22 cellular contexts compared by ENCODE assay signal in the genomic region with DNA sequence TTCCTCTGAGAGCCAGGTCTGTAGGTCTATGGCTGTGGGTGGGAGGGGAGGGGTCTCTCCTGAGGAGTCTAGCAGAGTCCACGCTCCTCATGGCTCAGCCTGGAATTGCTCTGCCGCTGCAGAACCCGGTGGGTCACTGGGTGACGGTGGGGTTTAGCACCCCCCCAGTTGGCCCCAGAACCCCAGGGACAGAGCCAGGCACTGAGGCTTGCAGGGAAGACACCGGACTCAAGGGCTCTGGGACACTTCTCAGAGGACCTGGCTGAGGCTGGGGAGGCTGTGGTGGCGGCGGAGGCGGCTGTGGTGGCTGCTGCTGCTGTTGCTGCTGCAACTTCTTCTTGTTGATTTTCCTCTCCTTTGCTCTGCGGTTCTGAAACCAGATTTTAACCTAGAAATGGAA. TPM values are rescaled to one million over a fixed set of nuclear protein-coding genes. Genes with fewer than 3 reads are reported as not detected.
DNase-seq lines count a peak whose midpoint lies in the region; ATAC-seq and TF ChIP-seq lines count a peak whose summit lies in the region.
"Had no signal": no experiment of that assay in that cellular context is flagged by ENCODE, and none has a peak within 500 bp of the region (broad histone marks: within the 10 kb centered on the region; RNA-seq: fewer than 3 reads in every experiment).

No MANE protein-coding gene starts in this region.

- intact Hi-C loops in mucosa of descending colon (cut with DNase I, micrococcal nuclease) = no loop called here

- H3K4me3 Mint-ChIP-seq in GM23338 (peak overlapping the region; percentile 30; the same call in 1 of the 3 replicates), progenitor cell of endocrine pancreas (ENCODE audit: low read depth) (no peak overlapping the region)

- H3K36me3 ChIP-seq in GM23338 (ENCODE audit: insufficient read depth) (no peaks in the 10 kb centered on the region), duodenal mucosa (ENCODE audit: control insufficient read depth in 1 of 2, insufficient read depth in 2 of 2, low read length in 2 of 2) (peaks cover 0 to 5% of the 10 kb centered on the region in 2 donors), mucosa of descending colon (ENCODE audit: low read depth) (no peaks in the 10 kb centered on the region)

- H3K27me3 ChIP-seq in GM23338 (ENCODE audit: insufficient read depth) (peaks cover 100% of the 10 kb centered on the region), duodenal mucosa (ENCODE audit: control insufficient read depth in 1 of 2, insufficient read depth in 2 of 2, low read length in 2 of 2) (peaks cover 16 to 40% of the 10 kb centered on the region in 2 donors)

- H3K4me1 Mint-ChIP-seq in GM23338 (peaks cover 51% of the 10 kb centered on the region), progenitor cell of endocrine pancreas (ENCODE audit: low read depth) (peaks cover 63% of the 10 kb centered on the region)

- TF ChIP-seq CTCF in GM23338 (conservative IDR thresholded peaks at IDR 0.05; ENCODE audit: low read depth in 2 of 2) (no peak), mucosa of descending colon (IDR thresholded peaks at IDR 0.05) (no peak), progenitor cell of endocrine pancreas (IDR thresholded peaks at IDR 0.05; ENCODE audit: unreplicated experiment) (no peak)

- H3K4me2 ChIP-seq in GM23338 = peak overlapping the region; percentile 82; the same call in 1 of the 2 replicates

- no peak for ATAC-seq in GM23338
- ATAC-seq in mucosa of descending colon = no peak
- no peak for ATAC-seq in HG02852 (IDR thresholded peaks at IDR 0.05; ENCODE audit: unreplicated experiment)
- ATAC-seq in HG02840 (IDR thresholded peaks at IDR 0.05; ENCODE audit: low FRiP score, unreplicated experiment) = no peak
- ATAC-seq: HCT116 had no signal

- H3K9me3 Mint-ChIP-seq in GM23338 (no peaks in the 10 kb centered on the region; the same call in 2 of the 3 replicates), progenitor cell of endocrine pancreas (ENCODE audit: low read depth) (no peaks in the 10 kb centered on the region)
- H3K9me3 Mint-ChIP-seq: CD8-positive, alpha-beta memory T cell had no signal

- H3K9ac ChIP-seq in duodenal mucosa (ENCODE audit: low read depth in 1 of 2, low read length in 2 of 2) = peak overlapping the region; percentile 63 to 99

- H3K27ac ChIP-seq in GM23338 (ENCODE audit: low read depth) = no peak overlapping the region
- H3K27ac ChIP-seq in duodenal mucosa (ENCODE audit: low read depth, low read length) = peak overlapping the region; percentile 12
- H3K27ac ChIP-seq: C4-2B had no signal

- peaks cover 61% of the 10 kb centered on the region for H3K4me1 ChIP-seq in GM23338 (ENCODE audit: insufficient read depth)
- H3K4me1 ChIP-seq in duodenal mucosa (ENCODE audit: control insufficient read depth in 1 of 2, insufficient read depth in 2 of 2, low read length in 2 of 2) = peaks cover 27 to 33% of the 10 kb centered on the region in 2 donors
- H3K4me1 ChIP-seq in mucosa of descending colon (ENCODE audit: low read depth) = peaks cover 30% of the 10 kb centered on the region

- H3K27ac Mint-ChIP-seq in GM23338 = no peak overlapping the region
- peak overlapping the region; percentile 52 for H3K27ac Mint-ChIP-seq in progenitor cell of endocrine pancreas

- H3K36me3 Mint-ChIP-seq in GM23338 (ENCODE audit: low read depth) = no peaks in the 10 kb centered on the region; the same call in 2 of the 3 replicates
- peaks cover 1% of the 10 kb centered on the region for H3K36me3 Mint-ChIP-seq in progenitor cell of endocrine pancreas (ENCODE audit: insufficient read depth)

- H2AFZ ChIP-seq in GM23338 = no peak overlapping the region

- H3F3A ChIP-seq in GM23338 (replicated peaks; ENCODE audit: low read depth) = peaks cover 47% of the 10 kb centered on the region

- 0 out of 2 replicates have a peak overlapping the region, but pooled peaks have one; percentile 55 for H3K4me3 ChIP-seq in GM23338
- H3K4me3 ChIP-seq in duodenal mucosa (ENCODE audit: low read depth in 1 of 2, low read length in 2 of 2) = peak overlapping the region; percentile 18 to 21
- H3K4me3 ChIP-seq in mucosa of descending colon = no peak overlapping the region

- no peaks in the 10 kb centered on the region for H3K9me2 ChIP-seq in GM23338 (ENCODE audit: insufficient read depth)

- H3K79me2 ChIP-seq in GM23338 (replicated peaks; ENCODE audit: insufficient read depth) = no peaks in the 10 kb centered on the region

- peaks cover 99% of the 10 kb centered on the region for H3K27me3 Mint-ChIP-seq in GM23338 (ENCODE audit: insufficient read depth, low read depth, poor library complexity)
- H3K27me3 Mint-ChIP-seq in progenitor cell of endocrine pancreas = peaks cover 14% of the 10 kb centered on the region

- peaks cover 38% of the 10 kb centered on the region for H4K20me1 ChIP-seq in GM23338 (replicated peaks; ENCODE audit: insufficient read depth)

- no peak for DNase-seq in GM23338 (ENCODE audit: low spot score)
- DNase-seq in mucosa of descending colon = peak in 2 of 3 donors; percentile 27 to 45
- no peak for DNase-seq in progenitor cell of endocrine pancreas (ENCODE audit: low spot score, unreplicated experiment)
- DNase-seq in SK-N-DZ (ENCODE audit: low spot score) = no peak
- DNase-seq: CD8-positive, alpha-beta memory T cell; EL; GF-D8; GOT3; KG1; NCI-H1092 treated with DMSO at 0.1 percent for 48 hours; NCI-H1436 treated with DMSO at 0.1 percent for 48 hours; NCI-H1930; NCI-H226; NCI-H510A treated with DMSO at 0.1 percent for 48 hours; NCI-H748 treated with DMSO at 0.1 percent for 48 hours; SIG-M5 had no signal

- H3K9me3 ChIP-seq in duodenal mucosa (ENCODE audit: control insufficient read depth in 1 of 2, low read length in 2 of 2) = no peaks in the 10 kb centered on the region
- no peaks in the 10 kb centered on the region for H3K9me3 ChIP-seq in mucosa of descending colon

TF ChIP-seq in GM23338, 12 proteins besides CTCF, POLR2A, EP300 and RAD21:
- peak; percentile 8 for TF ChIP-seq EZH2phosphoT487 (IDR thresholded peaks at IDR 0.05; ENCODE audit: unreplicated experiment)
- TF ChIP-seq EZH2 (IDR thresholded peaks at IDR 0.05; ENCODE audit: low read depth, unreplicated experiment) = no peak

RNA-seq across cellular contexts. Expression of a gene that starts 6.1 kb away (rescaled TPM):
- total RNA-seq in GM23338 (2014; rRNA removed; shearing (Covaris generic)) = not detected in 2 replicates
- polyA plus RNA-seq in GM23338 (2016; fragmentation: Nextera tagmentation; extraction: Ambion mirVana) = 0.12 TPM in 1 of 2 replicates, not detected in the other
- 100 to 1,000 TPM; 113 to 349 (median 240) TPM for total RNA-seq in mucosa of descending colon
- 24.8 and 31.0 TPM in 2 replicates for total RNA-seq in progenitor cell of endocrine pancreas
- not detected in 2 replicates for polyA plus RNA-seq in SK-N-DZ (2014; cell fraction: cytosol; rRNA removed)
- not detected in 2 replicates for polyA plus RNA-seq in SK-N-DZ (2014; cell fraction: nucleus; rRNA removed)
- total RNA-seq: CD8-positive, alpha-beta memory T cell had no signal
- polyA plus RNA-seq: CD8-positive, alpha-beta memory T cell had no signal

RNA-seq across cellular contexts. Expression of a gene that starts 25.5 kb away (rescaled TPM):
- not detected in 2 replicates for total RNA-seq in GM23338 (2014; rRNA removed; shearing (Covaris generic))
- not detected in 2 replicates for polyA plus RNA-seq in GM23338 (2016; fragmentation: Nextera tagmentation; extraction: Ambion mirVana)
- total RNA-seq in mucosa of descending colon = 10 to 100 TPM; 17.9 to 62.9 (median 23.9) TPM
- not detected in 2 replicates for total RNA-seq in progenitor cell of endocrine pancreas
- not detected in 2 replicates for polyA plus RNA-seq in SK-N-DZ (2014; cell fraction: cytosol; rRNA removed)
- polyA plus RNA-seq in SK-N-DZ (2014; cell fraction: nucleus; rRNA removed) = not detected in 2 replicates
- total RNA-seq: CD8-positive, alpha-beta memory T cell; HT-29 had no signal
- polyA plus RNA-seq: CD8-positive, alpha-beta memory T cell had no signal

RNA-seq across cellular contexts. Expression of a gene that starts 43.2 kb away (rescaled TPM):
- total RNA-seq in GM23338 (2014; rRNA removed; shearing (Covaris generic)) = not detected in 2 replicates
- polyA plus RNA-seq in GM23338 (2016; fragmentation: Nextera tagmentation; extraction: Ambion mirVana) = not detected in 2 replicates
- total RNA-seq in mucosa of descending colon = 1 to 10 TPM in 1 of 3 donors, under 1 TPM in 1, not detected in 1; 0.72 to 1.5 TPM
- 260 and 303 TPM in 2 replicates for total RNA-seq in progenitor cell of endocrine pancreas
- not detected in 2 replicates for polyA plus RNA-seq in SK-N-DZ (2014; cell fraction: cytosol; rRNA removed)
- polyA plus RNA-seq in SK-N-DZ (2014; cell fraction: nucleus; rRNA removed) = not detected in 2 replicates
- total RNA-seq: CD8-positive, alpha-beta memory T cell had no signal
- polyA plus RNA-seq: CD8-positive, alpha-beta memory T cell had no signal

Comparison
In these comparisons a context has a peak if more than half of its experiments do, and no peak if none do; other contexts are left out.
1. DNase-seq: peak in mucosa of descending colon (2 of 3); none in GM23338 (single experiment), progenitor cell of endocrine pancreas (single experiment) and SK-N-DZ (single experiment).
2. RNA of a gene that starts 6.1 kb away (total RNA-seq): 113 to 349 TPM in mucosa of descending colon and 24.8 to 31.0 TPM in progenitor cell of endocrine pancreas; not detected in GM23338; every median in the first group is over 10 times any median in the second.
3. RNA of a gene that starts 25.5 kb away (total RNA-seq): 17.9 to 62.9 TPM in mucosa of descending colon; not detected in GM23338 and not detected in progenitor cell of endocrine pancreas; every median in the first group is over 10 times any median in the second.
4. RNA of a gene that starts 43.2 kb away (total RNA-seq): 260 to 303 TPM in progenitor cell of endocrine pancreas; 0.72 to 1.5 TPM in mucosa of descending colon and not detected in GM23338; every median in the first group is over 100 times any median in the second.